2 cellular contexts compared by ENCODE assay signal in genomic region chr20:49899551-49900383, GRCh38.
TF ChIP-seq lines count a peak whose summit lies in the region.

No MANE protein-coding gene starts in this region.

TF ChIP-seq in HEK293, 187 proteins besides CTCF, POLR2A, EP300 and RAD21:
- TF ChIP-seq ZNF585B (tag by site-specific recombination; IDR thresholded peaks at IDR 0.05) (no peak), FEZF1 (tag by site-specific recombination; IDR thresholded peaks at IDR 0.05) (peak; percentile 80), ZNF777 (tag by site-specific recombination; IDR thresholded peaks at IDR 0.05; ENCODE audit: borderline replicate concordance) (no peak), ZNF211 (tag by site-specific recombination; IDR thresholded peaks at IDR 0.05; ENCODE audit: low read depth) (no peak), ZNF561 (tag by site-specific recombination; IDR thresholded peaks at IDR 0.05; ENCODE audit: borderline replicate concordance) (peak; percentile 22; the same call in 1 of the 2 replicates), ZSCAN18 (tag by site-specific recombination; IDR thresholded peaks at IDR 0.05) (no peak), ZNF133 (tag by site-specific recombination; IDR thresholded peaks at IDR 0.05) (no peak), ZXDB (tag by site-specific recombination; IDR thresholded peaks at IDR 0.05) (0 out of 2 replicates have a peak, but pooled peaks have one; percentile 37)
- TF ChIP-seq, protein P1, sequence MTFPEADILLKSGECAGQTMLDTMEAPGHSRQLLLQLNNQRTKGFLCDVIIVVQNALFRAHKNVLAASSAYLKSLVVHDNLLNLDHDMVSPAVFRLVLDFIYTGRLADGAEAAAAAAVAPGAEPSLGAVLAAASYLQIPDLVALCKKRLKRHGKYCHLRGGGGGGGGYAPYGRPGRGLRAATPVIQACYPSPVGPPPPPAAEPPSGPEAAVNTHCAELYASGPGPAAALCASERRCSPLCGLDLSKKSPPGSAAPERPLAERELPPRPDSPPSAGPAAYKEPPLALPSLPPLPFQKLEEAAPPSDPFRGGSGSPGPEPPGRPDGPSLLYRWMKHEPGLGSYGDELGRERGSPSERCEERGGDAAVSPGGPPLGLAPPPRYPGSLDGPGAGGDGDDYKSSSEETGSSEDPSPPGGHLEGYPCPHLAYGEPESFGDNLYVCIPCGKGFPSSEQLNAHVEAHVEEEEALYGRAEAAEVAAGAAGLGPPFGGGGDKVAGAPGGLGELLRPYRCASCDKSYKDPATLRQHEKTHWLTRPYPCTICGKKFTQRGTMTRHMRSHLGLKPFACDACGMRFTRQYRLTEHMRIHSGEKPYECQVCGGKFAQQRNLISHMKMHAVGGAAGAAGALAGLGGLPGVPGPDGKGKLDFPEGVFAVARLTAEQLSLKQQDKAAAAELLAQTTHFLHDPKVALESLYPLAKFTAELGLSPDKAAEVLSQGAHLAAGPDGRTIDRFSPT (tag by site-specific recombination; IDR thresholded peaks at IDR 0.05), result no peak

TF ChIP-seq in K562, 482 proteins besides CTCF, POLR2A, EP300 and RAD21:
- TF ChIP-seq HMGN3 (IDR thresholded peaks at IDR 0.05; ENCODE audit: borderline replicate concordance, extremely low read depth, insufficient read length, low read depth, low read length), result no peak
- no peak for TF ChIP-seq XRCC4 (IDR thresholded peaks at IDR 0.05; ENCODE audit: extremely low read depth, insufficient read depth, insufficient read length)
- TF ChIP-seq NFIC (IDR thresholded peaks at IDR 0.05), result peak; percentile 37; the same call in 1 of the 2 replicates
